ENCODE assay signal across 10 cellular contexts in genomic region chr4:6749340-6750171, GRCh38. TPM values are rescaled to one million over a fixed set of nuclear protein-coding genes. Genes with fewer than 3 reads are reported as not detected.
DNase-seq lines count a peak whose midpoint lies in the region; ATAC-seq and TF ChIP-seq lines count a peak whose summit lies in the region.
"Had no signal": no experiment of that assay in that cellular context is flagged by ENCODE, and none has a peak within 500 bp of the region (broad histone marks: within the 10 kb centered on the region; RNA-seq: fewer than 3 reads in every experiment).

No MANE protein-coding gene starts in this region.

- peak overlapping the region; percentile 84 for H3K27ac ChIP-seq in 22Rv1

- no peaks in the 10 kb centered on the region for H3K36me3 ChIP-seq in MG63

- TF ChIP-seq CTCF in 22Rv1 (IDR thresholded peaks at IDR 0.05), result no peak

- H3K4me1 Mint-ChIP-seq in effector memory CD8-positive, alpha-beta T cell (ENCODE audit: low read depth in 2 of 2), result peaks cover 9% of the 10 kb centered on the region in 2 donors
- peaks cover 8% of the 10 kb centered on the region in 2 donors for H3K4me1 Mint-ChIP-seq in natural killer cell treated with Interleukin-12 subunit alpha and Interleukin-12 subunit beta and Interleukin-15 and Interleukin-18, amount 100 ng/mL, for 72 hours (ENCODE audit: low read depth in 2 of 2)

- no peaks in the 10 kb centered on the region for H3K9me3 ChIP-seq in MG63

- H3K27ac Mint-ChIP-seq in effector memory CD8-positive, alpha-beta T cell, result peak overlapping the region; percentile 62 to 73
- no peak overlapping the region for H3K27ac Mint-ChIP-seq in natural killer cell treated with Interleukin-12 subunit alpha and Interleukin-12 subunit beta and Interleukin-15 and Interleukin-18, amount 100 ng/mL, for 72 hours
- H3K27ac Mint-ChIP-seq: activated CD4-positive, alpha-beta memory T cell treated with anti-CD3 and anti-CD28 coated beads for 36 hours had no signal

- ATAC-seq in effector memory CD8-positive, alpha-beta T cell (replicated peaks), result no peak
- no peak for ATAC-seq in natural killer cell treated with Interleukin-12 subunit alpha and Interleukin-12 subunit beta and Interleukin-15 and Interleukin-18, amount 100 ng/mL, for 72 hours
- no peak for ATAC-seq in HG02852 (IDR thresholded peaks at IDR 0.05; ENCODE audit: unreplicated experiment)

- peaks cover 4% of the 10 kb centered on the region for H3K36me3 Mint-ChIP-seq in effector memory CD8-positive, alpha-beta T cell (ENCODE audit: insufficient read depth)
- H3K36me3 Mint-ChIP-seq in natural killer cell treated with Interleukin-12 subunit alpha and Interleukin-12 subunit beta and Interleukin-15 and Interleukin-18, amount 100 ng/mL, for 72 hours, result no peaks in the 10 kb centered on the region
- H3K36me3 Mint-ChIP-seq: activated CD4-positive, alpha-beta memory T cell treated with anti-CD3 and anti-CD28 coated beads for 36 hours had no signal

- no peak overlapping the region for H3K4me3 Mint-ChIP-seq in effector memory CD8-positive, alpha-beta T cell
- no peak overlapping the region for H3K4me3 Mint-ChIP-seq in natural killer cell treated with Interleukin-12 subunit alpha and Interleukin-12 subunit beta and Interleukin-15 and Interleukin-18, amount 100 ng/mL, for 72 hours
- H3K4me3 Mint-ChIP-seq: activated CD4-positive, alpha-beta memory T cell treated with anti-CD3 and anti-CD28 coated beads for 36 hours had no signal

- peak; percentile 54 for DNase-seq in MG63
- DNase-seq in effector memory CD8-positive, alpha-beta T cell, result no peak
- peak; percentile 82 for DNase-seq in mucosa of gallbladder (ENCODE audit: low spot score)
- no peak for DNase-seq in natural killer cell treated with Interleukin-12 subunit alpha and Interleukin-12 subunit beta and Interleukin-15 and Interleukin-18, amount 100 ng/mL, for 72 hours (ENCODE audit: low spot score)
- no peak for DNase-seq in stimulated activated CD4-positive, alpha-beta T cell treated with anti-CD3 and anti-CD28 coated beads, Interleukin-2, amount 100 ng/mL, for 48 hours
- DNase-seq in activated effector memory CD4-positive, alpha-beta T cell treated with anti-CD3 and anti-CD28 coated beads, Interleukin-2, amount 50 U/mL, for 16 hours, result no peak
- DNase-seq: activated CD4-positive, alpha-beta memory T cell treated with anti-CD3 and anti-CD28 coated beads for 36 hours; head of caudate nucleus had no signal

- no peaks in the 10 kb centered on the region for H3K27me3 Mint-ChIP-seq in effector memory CD8-positive, alpha-beta T cell
- H3K27me3 Mint-ChIP-seq in natural killer cell treated with Interleukin-12 subunit alpha and Interleukin-12 subunit beta and Interleukin-15 and Interleukin-18, amount 100 ng/mL, for 72 hours, result no peaks in the 10 kb centered on the region
- H3K27me3 Mint-ChIP-seq: activated CD4-positive, alpha-beta memory T cell treated with anti-CD3 and anti-CD28 coated beads for 36 hours had no signal

- H3K9me3 Mint-ChIP-seq in effector memory CD8-positive, alpha-beta T cell, result no peaks in the 10 kb centered on the region
- H3K9me3 Mint-ChIP-seq in natural killer cell treated with Interleukin-12 subunit alpha and Interleukin-12 subunit beta and Interleukin-15 and Interleukin-18, amount 100 ng/mL, for 72 hours, result no peaks in the 10 kb centered on the region
- H3K9me3 Mint-ChIP-seq: activated CD4-positive, alpha-beta memory T cell treated with anti-CD3 and anti-CD28 coated beads for 36 hours had no signal

- H3K27me3 ChIP-seq in MG63, result no peaks in the 10 kb centered on the region

- H3K4me3 ChIP-seq in MG63, result no peak overlapping the region

RNA-seq across cellular contexts. Expression of gene KIAA0232, which starts 33.0 kb away (rescaled TPM):
- total RNA-seq in MG63 (2014; rRNA removed; shearing (Covaris generic); ENCODE audit: low replicate concordance), result 2.9 and 5.2 TPM in 2 replicates
- 35.0 TPM for total RNA-seq in mucosa of gallbladder
- total RNA-seq in natural killer cell treated with Interleukin-12 subunit alpha and Interleukin-12 subunit beta and Interleukin-15 and Interleukin-18, amount 100 ng/mL, for 72 hours, result 10 to 100 TPM; 19.5 to 20.6 TPM

RNA-seq across cellular contexts. Expression of gene BLOC1S4, which starts 33.6 kb away (rescaled TPM):
- 15.6 and 16.0 TPM in 2 replicates for total RNA-seq in MG63 (2014; rRNA removed; shearing (Covaris generic); ENCODE audit: low replicate concordance)
- total RNA-seq in mucosa of gallbladder, result 18.1 TPM
- 10 to 100 TPM; 15.9 to 16.7 TPM for total RNA-seq in natural killer cell treated with Interleukin-12 subunit alpha and Interleukin-12 subunit beta and Interleukin-15 and Interleukin-18, amount 100 ng/mL, for 72 hours

RNA-seq across cellular contexts. Expression of gene MRFAP1L1, which starts 39.9 kb away (rescaled TPM):
- 22.8 and 36.4 TPM in 2 replicates for total RNA-seq in MG63 (2014; rRNA removed; shearing (Covaris generic); ENCODE audit: low replicate concordance)
- 51.2 TPM for total RNA-seq in mucosa of gallbladder
- total RNA-seq in natural killer cell treated with Interleukin-12 subunit alpha and Interleukin-12 subunit beta and Interleukin-15 and Interleukin-18, amount 100 ng/mL, for 72 hours, result 10 to 100 TPM; 44.0 to 55.1 TPM

RNA-seq across cellular contexts. Expression of gene S100P, which starts 55.9 kb away (rescaled TPM):
- not detected in 2 replicates for total RNA-seq in MG63 (2014; rRNA removed; shearing (Covaris generic); ENCODE audit: low replicate concordance)
- total RNA-seq in mucosa of gallbladder, result 33.4 TPM
- total RNA-seq in natural killer cell treated with Interleukin-12 subunit alpha and Interleukin-12 subunit beta and Interleukin-15 and Interleukin-18, amount 100 ng/mL, for 72 hours, result 1 to 10 TPM; 4.5 to 5.1 TPM

Comparison
In these comparisons a context has a peak if more than half of its experiments do, and no peak if none do; other contexts are left out.
1. DNase-seq: peak in MG63 (single experiment) and mucosa of gallbladder (single experiment); none in effector memory CD8-positive, alpha-beta T cell (0 of 3), natural killer cell treated with Interleukin-12 subunit alpha and Interleukin-12 subunit beta and Interleukin-15 and Interleukin-18, amount 100 ng/mL, for 72 hours (single experiment), stimulated activated CD4-positive, alpha-beta T cell treated with anti-CD3 and anti-CD28 coated beads, Interleukin-2, amount 100 ng/mL, for 48 hours (0 of 2) and activated effector memory CD4-positive, alpha-beta T cell treated with anti-CD3 and anti-CD28 coated beads, Interleukin-2, amount 50 U/mL, for 16 hours (single experiment).
2. H3K27ac Mint-ChIP-seq: peak in effector memory CD8-positive, alpha-beta T cell (2 of 2); none in natural killer cell treated with Interleukin-12 subunit alpha and Interleukin-12 subunit beta and Interleukin-15 and Interleukin-18, amount 100 ng/mL, for 72 hours (0 of 2).